ENCODE assay signal across 16 cellular contexts in genomic region chr11:67072295-67072694, GRCh38. TPM values are rescaled to one million over a fixed set of nuclear protein-coding genes. Genes with fewer than 3 reads are reported as not detected.
"Had no signal": no experiment of that assay in that cellular context is flagged by ENCODE, and none has a peak within 500 bp of the region (broad histone marks: within the 10 kb centered on the region; RNA-seq: fewer than 3 reads in every experiment).

No MANE protein-coding gene starts in this region.

- H3K4me3 ChIP-seq: body of pancreas had no signal

- H3K36me3 Mint-ChIP-seq: activated naive CD8-positive, alpha-beta T cell; WTC11 had no signal

- FAIRE-seq: frontal cortex had no signal

- H3K36me3 ChIP-seq: colonic mucosa had no signal

- DNase-seq: amniotic stem cell, esophagus squamous epithelium had no signal

- H3K27ac Mint-ChIP-seq: activated CD4-positive, alpha-beta memory T cell treated with anti-CD3 and anti-CD28 coated beads, Interleukin-2, amount 10 ng/mL, durations not matched to agents 7 days and 5 days; activated CD4-positive, alpha-beta T cell treated with anti-CD3 and anti-CD28 coated beads, Interleukin-2, amount 10 ng/mL, durations not matched to agents 7 days and 5 days; activated naive CD8-positive, alpha-beta T cell; activated T-cell treated with anti-CD3 and anti-CD28 coated beads, Interleukin-2, amount 50 U/mL, for 24 hours; activated T-cell treated with anti-CD3 and anti-CD28 coated beads, Interleukin-2, amount 50 U/mL, for 72 hours; endodermal cell; WTC11 had no signal

- H3K27me3 ChIP-seq: body of pancreas, colonic mucosa, dorsolateral prefrontal cortex, esophagus squamous epithelium had no signal

- H3K4me1 Mint-ChIP-seq: endodermal cell had no signal

- H3K4me3 Mint-ChIP-seq: activated CD4-positive, alpha-beta memory T cell treated with anti-CD3 and anti-CD28 coated beads, Interleukin-2, amount 10 ng/mL, durations not matched to agents 7 days and 5 days had no signal

- H3K9me3 ChIP-seq: body of pancreas, colonic mucosa, esophagus squamous epithelium had no signal

- H3K4me1 ChIP-seq: colonic mucosa had no signal

- H3K9me3 Mint-ChIP-seq: activated CD4-positive, alpha-beta memory T cell treated with anti-CD3 and anti-CD28 coated beads, Interleukin-2, amount 10 ng/mL, durations not matched to agents 7 days and 5 days; activated CD4-positive, alpha-beta T cell treated with anti-CD3 and anti-CD28 coated beads, Interleukin-2, amount 10 ng/mL, durations not matched to agents 7 days and 5 days; activated T-cell treated with anti-CD3 and anti-CD28 coated beads, Interleukin-2, amount 50 U/mL, for 24 hours; activated T-cell treated with anti-CD3 and anti-CD28 coated beads, Interleukin-2, amount 50 U/mL, for 72 hours; endodermal cell; WTC11 had no signal

- H3K27me3 Mint-ChIP-seq: activated naive CD8-positive, alpha-beta T cell had no signal

- H3K27ac ChIP-seq: body of pancreas, colonic mucosa, dorsolateral prefrontal cortex, esophagus squamous epithelium, VCaP had no signal

RNA-seq across cellular contexts. Expression of gene SYT12, which starts 49.4 kb away (rescaled TPM):
- total RNA-seq: activated CD4-positive, alpha-beta memory T cell treated with anti-CD3 and anti-CD28 coated beads, Interleukin-2, amount 10 ng/mL, durations not matched to agents 7 days and 5 days; activated CD4-positive, alpha-beta T cell treated with anti-CD3 and anti-CD28 coated beads, Interleukin-2, amount 10 ng/mL, durations not matched to agents 7 days and 5 days; activated T-cell treated with anti-CD3 and anti-CD28 coated beads, Interleukin-2, amount 50 U/mL, for 72 hours; T-helper 1 cell treated with Interleukin-12 subunit alpha and Interleukin-12 subunit beta and Interleukin-4 antibody, amounts not matched to agents 30 ng/mL and 1 ng/mL, for 36 hours had no signal
- polyA plus RNA-seq: fibroblast of lung had no signal
